ENCODE assay signal across 14 cellular contexts in the genomic region with DNA sequence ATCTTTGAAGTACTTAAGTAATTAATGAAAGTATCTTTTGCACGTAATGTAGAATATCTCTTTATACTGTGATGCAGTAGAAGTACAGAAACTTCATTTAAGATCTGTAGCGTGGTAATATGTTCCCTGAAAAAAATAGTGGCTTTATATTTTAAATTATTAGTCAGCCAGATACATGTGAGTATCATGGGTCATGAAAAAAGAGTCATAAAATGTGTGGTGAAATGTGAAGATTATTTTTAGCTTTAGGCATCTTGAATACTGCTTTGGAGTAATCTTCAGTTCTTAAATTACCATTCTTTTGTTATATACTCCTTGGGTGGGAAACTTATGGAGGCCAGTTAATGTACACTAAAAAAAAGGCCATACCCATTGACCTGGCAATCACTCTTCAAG. TPM values are rescaled to one million over a fixed set of nuclear protein-coding genes. Genes with fewer than 3 reads are reported as not detected.
"Had no signal": no experiment of that assay in that cellular context is flagged by ENCODE, and none has a peak within 500 bp of the region (broad histone marks: within the 10 kb centered on the region; RNA-seq: fewer than 3 reads in every experiment).

No MANE protein-coding gene starts in this region.

RNA-seq across cellular contexts. Expression of a gene that starts 59.6 kb away (rescaled TPM):
- total RNA-seq: activated B cell treated with CpG ODN at 0.5 μM for 24 hours; activated CD4-positive, alpha-beta memory T cell treated with anti-CD3 and anti-CD28 coated beads for 36 hours; activated CD4-positive, alpha-beta memory T cell treated with anti-CD3 and anti-CD28 coated beads, Interleukin-2, amount 10 ng/mL, durations not matched to agents 7 days and 5 days; activated CD4-positive, alpha-beta T cell treated with anti-CD3 and anti-CD28 coated beads for 36 hours; activated CD4-positive, alpha-beta T cell treated with anti-CD3 and anti-CD28 coated beads, Interleukin-2, amount 10 ng/mL, durations not matched to agents 24 days and 14 days; activated CD4-positive, alpha-beta T cell treated with anti-CD3 and anti-CD28 coated beads, Interleukin-2, amount 10 ng/mL, durations not matched to agents 7 days and 5 days; activated CD8-positive, alpha-beta memory T cell treated with anti-CD3 and anti-CD28 coated beads for 36 hours; activated CD8-positive, alpha-beta memory T cell treated with anti-CD3 and anti-CD28 coated beads, Interleukin-2, amount 10 ng/mL, durations not matched to agents 7 days and 5 days; activated CD8-positive, alpha-beta T cell treated with anti-CD3 and anti-CD28 coated beads for 36 hours; activated CD8-positive, alpha-beta T cell treated with anti-CD3 and anti-CD28 coated beads, Interleukin-2, amount 10 ng/mL, durations not matched to agents 7 days and 5 days; T-cell; T-helper 1 cell treated with Interleukin-12 subunit alpha and Interleukin-12 subunit beta and Interleukin-4 antibody, amounts not matched to agents 30 ng/mL and 1 ng/mL, for 36 hours; T-helper 17 cell; T-helper 2 cell treated with Interferon-gamma antibody and Interleukin-4, amounts not matched to agents 100 ng/mL and 5 ng/mL, for 36 hours had no signal
